ENCODE assay signal across 8 cellular contexts in the genomic region with DNA sequence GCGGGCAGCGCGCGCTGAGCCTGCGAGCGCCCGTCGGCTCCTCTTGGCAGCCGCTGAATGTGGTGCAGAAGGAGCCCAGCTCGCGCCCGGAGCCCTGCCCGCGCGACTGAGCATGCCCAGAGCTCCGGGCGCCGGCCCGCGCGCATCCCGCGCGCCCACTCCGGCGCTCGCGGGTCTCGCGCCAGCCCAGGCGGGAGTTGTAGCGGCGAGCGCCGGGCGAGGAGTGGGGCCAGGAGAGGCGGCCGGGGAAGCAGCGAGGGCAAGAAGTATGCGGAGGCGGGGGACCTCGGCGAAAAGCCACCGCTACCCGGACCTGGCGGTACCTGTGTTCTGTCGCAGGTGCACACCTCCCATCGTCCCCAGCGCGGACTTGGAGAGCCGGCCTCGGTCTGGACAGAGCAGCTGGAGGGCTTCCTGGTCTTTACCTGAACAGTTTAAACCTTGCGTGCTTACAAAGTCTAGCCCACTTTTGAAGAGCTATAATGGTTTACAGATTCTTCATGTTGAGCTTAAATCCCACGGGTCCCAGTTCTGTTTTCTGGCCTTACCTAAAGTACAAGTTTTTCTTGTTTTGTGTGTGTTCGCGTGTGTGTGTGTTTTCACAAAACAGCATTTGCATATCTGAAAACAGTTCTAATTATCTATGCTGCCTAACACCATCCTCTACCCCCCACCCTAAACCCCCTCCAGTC. TPM values are rescaled to one million over a fixed set of nuclear protein-coding genes. Genes with fewer than 3 reads are reported as not detected.
A peak's percentile ranks its signal among the peaks of the same experiment; 100 is the strongest.
DNase-seq lines count a peak whose midpoint lies in the region; ATAC-seq, FAIRE-seq and TF ChIP-seq lines count a peak whose summit lies in the region.

A gene (minus strand): TSS at position 61 of the 692 bp plus-strand sequence. CDS start 114 bp downstream, outside the sequence.

- TF ChIP-seq CTCF in OCI-LY3 (IDR thresholded peaks at IDR 0.05; ENCODE audit: low read depth, low read length): no peak
- no peak for TF ChIP-seq CTCF in bronchial epithelial cell (IDR thresholded peaks at IDR 0.05; ENCODE audit: insufficient read depth, low read length, severe bottlenecking)
- no peak for TF ChIP-seq CTCF in retinal pigment epithelial cell (conservative IDR thresholded peaks at IDR 0.05; ENCODE audit: low read depth, low read length)

- no peaks in the 10 kb centered on the region for H3K79me2 ChIP-seq in OCI-LY3 (ENCODE audit: low read length)

- no peak within 1 kb of the TSS for H3K27ac ChIP-seq in OCI-LY3 (ENCODE audit: low read length)

- peak within 1 kb of the TSS; percentile 60 for H3K9ac ChIP-seq in OCI-LY3 (ENCODE audit: low read length)

- peaks cover 12% of the 10 kb centered on the region; the same call in 1 of the 2 replicates for H3K4me1 ChIP-seq in OCI-LY3 (ENCODE audit: low read length)

- H4K20me1 ChIP-seq in OCI-LY3 (ENCODE audit: insufficient read depth, low read length): no peaks in the 10 kb centered on the region

- H3K27me3 ChIP-seq in OCI-LY3 (ENCODE audit: low read depth, low read length) (0 out of 2 replicates have a peak, but pooled peaks cover 2% of the 10 kb centered on the region), bronchial epithelial cell (ENCODE audit: control insufficient read depth, insufficient read depth, low read length) (no peaks in the 10 kb centered on the region)

- H3K4me2 ChIP-seq in OCI-LY3 (ENCODE audit: low read length): peak within 1 kb of the TSS; percentile 97

- H3K9me3 ChIP-seq in OCI-LY3 (ENCODE audit: insufficient read depth, low read length): peaks cover 3% of the 10 kb centered on the region; the same call in 1 of the 2 replicates

- DNase-seq in C1 segment of cervical spinal cord (lab: John Stamatoyannopoulos, UW) (peak in 8 of 14 donors; percentile 47 to 86 (median 63)), bronchial epithelial cell (ENCODE audit: low read depth) (no peak), iPS-NIHi11 (ENCODE audit: low spot score) (peak; percentile 82), retinal pigment epithelial cell (ENCODE audit: low read depth) (no peak)
- no peak for DNase-seq in activated effector memory CD4-positive, alpha-beta T cell treated with Interleukin-2 at 50 U/mL for 16 hours

- FAIRE-seq in bronchial epithelial cell (lab: Jason Lieb, UNC): no peak

- ATAC-seq in GM18861 (IDR thresholded peaks at IDR 0.05; ENCODE audit: unreplicated experiment) (peak; percentile 41), HG03280 (IDR thresholded peaks at IDR 0.05; ENCODE audit: unreplicated experiment) (peak; percentile 25)

- H3K36me3 ChIP-seq in OCI-LY3 (replicated peaks; ENCODE audit: low read depth, low read length) (no peaks in the 10 kb centered on the region), bronchial epithelial cell (ENCODE audit: control insufficient read depth, insufficient read depth, low read length) (no peaks in the 10 kb centered on the region)

- H3K4me3 ChIP-seq in OCI-LY3 (ENCODE audit: low read length): peak within 1 kb of the TSS; percentile 96
- peak within 1 kb of the TSS; percentile 62 for H3K4me3 ChIP-seq in bronchial epithelial cell (ENCODE audit: low read depth, low read length)
- peak within 1 kb of the TSS; percentile 83 for H3K4me3 ChIP-seq in retinal pigment epithelial cell (ENCODE audit: low read length)

- H2AFZ ChIP-seq in OCI-LY3 (ENCODE audit: low read depth, low read length): peak within 1 kb of the TSS; percentile 97

RNA-seq across cellular contexts. Expression of the gene that starts here (rescaled TPM):
- 1.2 and 1.6 TPM in 2 replicates for total RNA-seq in bronchial epithelial cell

Comparison
In these comparisons a context has a peak if more than half of its experiments do, and no peak if none do; other contexts are left out.
1. DNase-seq: peak in C1 segment of cervical spinal cord (8 of 14) and iPS-NIHi11 (single experiment); none in bronchial epithelial cell (single experiment), retinal pigment epithelial cell (single experiment) and activated effector memory CD4-positive, alpha-beta T cell treated with Interleukin-2 at 50 U/mL for 16 hours (single experiment).
2. Peak in every context shown above with its lines, with median percentiles within 50 percentile points of each other: H3K4me3 ChIP-seq.